ENCODE assay signal across 9 cellular contexts in the genomic region with DNA sequence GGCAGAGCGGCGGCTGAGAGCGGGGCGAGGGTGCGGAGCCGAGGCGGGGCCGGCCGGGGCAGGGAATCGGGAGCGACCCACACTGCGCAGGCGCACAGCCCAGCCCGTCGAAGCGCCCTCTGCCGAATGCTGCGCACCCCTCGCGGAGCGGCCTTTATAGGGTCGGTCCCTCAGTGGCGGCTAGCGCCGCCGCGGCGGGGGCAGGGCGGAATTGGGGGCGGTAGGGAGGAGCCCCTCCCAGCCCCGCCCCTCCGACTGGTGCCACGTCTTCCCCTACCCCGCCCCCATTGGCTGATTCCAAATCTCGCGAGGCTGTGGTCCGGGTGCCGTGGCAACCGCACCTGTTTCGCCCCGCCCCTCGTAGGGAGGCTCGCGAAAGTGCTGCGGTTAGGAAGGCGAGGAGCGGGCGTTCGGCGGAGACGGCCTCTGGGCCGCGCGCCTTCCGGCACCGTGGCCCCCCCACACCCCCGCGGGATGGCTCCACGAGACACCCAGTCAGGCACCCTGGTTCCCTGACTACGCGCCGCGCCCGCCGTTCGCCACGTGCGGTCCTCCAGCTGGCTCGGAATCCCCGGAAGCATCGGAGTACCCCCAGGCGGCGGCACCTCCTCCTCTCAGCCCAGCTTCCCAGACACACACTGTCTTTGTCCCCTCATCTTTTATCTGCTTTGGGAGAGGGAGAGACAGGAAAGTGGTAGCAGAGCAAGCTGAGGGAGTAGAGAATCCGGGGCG. TPM values are rescaled to one million over a fixed set of nuclear protein-coding genes. Genes with fewer than 3 reads are reported as not detected.
A peak's percentile ranks its signal among the peaks of the same experiment; 100 is the strongest.
DNase-seq lines count a peak whose midpoint lies in the region; ATAC-seq, FAIRE-seq and TF ChIP-seq lines count a peak whose summit lies in the region.
"Had no signal": no experiment of that assay in that cellular context is flagged by ENCODE, and none has a peak within 500 bp of the region (broad histone marks: within the 10 kb centered on the region; RNA-seq: fewer than 3 reads in every experiment).

A gene (minus strand): TSS at position 128 of the 732 bp plus-strand sequence. CDS start 157 bp downstream, outside the sequence.

- peak within 1 kb of the TSS; percentile 86 to 88 for H3K27ac ChIP-seq in kidney (ENCODE audit: low read depth in 2 of 2, low read length in 2 of 2)

- H3K9ac ChIP-seq in kidney (ENCODE audit: low read length in 2 of 2), result peak within 1 kb of the TSS; percentile 86 to 95

- H3K9me3 ChIP-seq in kidney (ENCODE audit: control insufficient read depth in 1 of 2, low read length in 2 of 2), result no peaks in the 10 kb centered on the region

- DNase-seq in AML-193 (lab: John Stamatoyannopoulos, UW) (peak; percentile 92 to 96), NCI-H446 treated with DMSO at 0.1 percent for 48 hours (lab: John Stamatoyannopoulos, UW) (peak; percentile 93), cerebellar nuclear complex (lab: John Stamatoyannopoulos, UW) (peak; percentile 92 to 94), kidney (peak; percentile 100)
- peak; percentile 98 for DNase-seq in activated CD4-positive, CD25-positive, alpha-beta regulatory T cell treated with anti-CD3 and anti-CD28 coated beads, Interleukin-2, amount 50 U/mL, for 72 hours
- DNase-seq in stimulated activated CD4-positive, alpha-beta T cell treated with anti-CD3 and anti-CD28 coated beads, Interleukin-15, amount 100 ng/mL, for 24 hours, result peak; percentile 100

- H3K36me3 ChIP-seq in kidney (ENCODE audit: control insufficient read depth in 1 of 2, insufficient read depth in 2 of 2, low read length in 2 of 2), result no peaks in the 10 kb centered on the region

- FAIRE-seq in kidney (lab: Jason Lieb, UNC), result no peak
- FAIRE-seq: islet of Langerhans had no signal

- H3K4me3 ChIP-seq in kidney (ENCODE audit: low read length in 2 of 2), result peak within 1 kb of the TSS; percentile 95 to 97

- ATAC-seq in GM19043 (IDR thresholded peaks at IDR 0.05; ENCODE audit: low read depth, unreplicated experiment) (peak; percentile 65), HG03378 (IDR thresholded peaks at IDR 0.05; ENCODE audit: unreplicated experiment) (peak; percentile 52)

- TF ChIP-seq CTCF in kidney (IDR thresholded peaks at IDR 0.05; ENCODE audit: borderline replicate concordance, extremely low read depth, insufficient read depth), result peak; percentile 69

- intact Hi-C loops in kidney (cut with DNase I), result no loop called here

- H3K4me1 ChIP-seq in kidney (ENCODE audit: control insufficient read depth in 1 of 2, insufficient read depth in 1 of 2, low read depth in 1 of 2, low read length in 2 of 2), result peaks cover 23 to 48% of the 10 kb centered on the region in 2 donors

RNA-seq across cellular contexts. Expression of the gene that starts here (rescaled TPM):
- 76.1 TPM for total RNA-seq in kidney
- 48.9 TPM for polyA plus RNA-seq in kidney (ENCODE audit: insufficient read depth, low read depth, low replicate concordance)

Comparison
In these comparisons a context has a peak if more than half of its experiments do, and no peak if none do; other contexts are left out.
1. Peak in every context shown above with its lines: DNase-seq, ATAC-seq, H3K4me3 ChIP-seq and H3K27ac ChIP-seq.